In the genomic region with DNA sequence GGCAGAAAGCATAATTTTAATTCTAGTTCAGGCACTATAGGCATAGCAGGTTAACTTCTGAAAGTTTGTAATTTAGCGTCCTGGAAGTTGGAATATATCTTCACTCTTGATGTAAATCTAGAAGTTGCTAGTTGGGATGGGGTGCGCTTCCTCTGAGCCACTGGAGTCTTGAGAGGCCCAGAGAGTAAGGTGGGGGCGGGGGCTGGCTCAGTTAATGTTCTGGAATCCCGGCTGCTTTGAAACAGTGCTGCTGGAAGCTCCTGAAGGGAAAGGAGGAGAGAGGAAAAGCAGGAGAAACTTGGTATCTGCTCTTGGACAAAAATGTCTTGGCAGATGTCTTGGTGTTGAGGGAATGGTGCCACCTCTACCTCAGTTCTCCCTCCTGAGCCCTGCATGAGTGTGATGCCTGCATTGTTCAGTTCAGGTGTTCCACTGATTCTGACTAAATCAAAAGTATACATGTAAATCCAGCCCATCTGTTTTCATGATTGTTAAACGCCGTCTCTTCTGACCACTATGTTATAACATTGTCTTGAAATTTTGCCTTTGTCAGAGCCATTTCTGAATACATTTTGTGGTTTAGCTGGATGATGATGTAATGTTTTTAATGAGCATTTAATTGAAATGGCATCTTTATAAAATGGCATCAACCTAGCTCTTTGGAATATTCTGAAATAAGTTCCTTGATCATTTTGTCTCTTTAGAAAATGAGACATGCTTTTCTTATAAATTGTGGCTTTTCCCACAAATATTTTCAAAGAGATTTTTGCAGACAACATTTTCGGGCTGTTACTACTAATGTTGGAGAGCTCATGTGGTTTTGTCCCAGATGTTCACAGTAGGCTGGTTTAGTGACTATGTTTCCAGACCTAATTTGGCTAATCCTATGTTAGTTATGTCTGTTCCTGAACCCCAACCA, we compare ENCODE assay signal across 1 cellular context.
TF ChIP-seq lines count a peak whose summit lies in the region.

No MANE protein-coding gene starts in this region.

TF ChIP-seq in HEK293, 187 proteins besides CTCF, POLR2A, EP300 and RAD21 (continued from another document):
- TF ChIP-seq, protein P1, sequence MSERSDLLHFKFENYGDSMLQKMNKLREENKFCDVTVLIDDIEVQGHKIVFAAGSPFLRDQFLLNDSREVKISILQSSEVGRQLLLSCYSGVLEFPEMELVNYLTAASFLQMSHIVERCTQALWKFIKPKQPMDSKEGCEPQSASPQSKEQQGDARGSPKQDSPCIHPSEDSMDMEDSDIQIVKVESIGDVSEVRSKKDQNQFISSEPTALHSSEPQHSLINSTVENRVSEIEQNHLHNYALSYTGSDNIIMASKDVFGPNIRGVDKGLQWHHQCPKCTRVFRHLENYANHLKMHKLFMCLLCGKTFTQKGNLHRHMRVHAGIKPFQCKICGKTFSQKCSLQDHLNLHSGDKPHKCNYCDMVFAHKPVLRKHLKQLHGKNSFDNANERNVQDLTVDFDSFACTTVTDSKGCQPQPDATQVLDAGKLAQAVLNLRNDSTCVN (tag by site-specific recombination; optimal IDR thresholded peaks at IDR 0.05) = no peak
- no peak for TF ChIP-seq WT1 (tag by site-specific recombination; IDR thresholded peaks at IDR 0.05)
- TF ChIP-seq ZNF175 (tag by site-specific recombination; IDR thresholded peaks at IDR 0.05) = no peak
- TF ChIP-seq, protein P2, sequence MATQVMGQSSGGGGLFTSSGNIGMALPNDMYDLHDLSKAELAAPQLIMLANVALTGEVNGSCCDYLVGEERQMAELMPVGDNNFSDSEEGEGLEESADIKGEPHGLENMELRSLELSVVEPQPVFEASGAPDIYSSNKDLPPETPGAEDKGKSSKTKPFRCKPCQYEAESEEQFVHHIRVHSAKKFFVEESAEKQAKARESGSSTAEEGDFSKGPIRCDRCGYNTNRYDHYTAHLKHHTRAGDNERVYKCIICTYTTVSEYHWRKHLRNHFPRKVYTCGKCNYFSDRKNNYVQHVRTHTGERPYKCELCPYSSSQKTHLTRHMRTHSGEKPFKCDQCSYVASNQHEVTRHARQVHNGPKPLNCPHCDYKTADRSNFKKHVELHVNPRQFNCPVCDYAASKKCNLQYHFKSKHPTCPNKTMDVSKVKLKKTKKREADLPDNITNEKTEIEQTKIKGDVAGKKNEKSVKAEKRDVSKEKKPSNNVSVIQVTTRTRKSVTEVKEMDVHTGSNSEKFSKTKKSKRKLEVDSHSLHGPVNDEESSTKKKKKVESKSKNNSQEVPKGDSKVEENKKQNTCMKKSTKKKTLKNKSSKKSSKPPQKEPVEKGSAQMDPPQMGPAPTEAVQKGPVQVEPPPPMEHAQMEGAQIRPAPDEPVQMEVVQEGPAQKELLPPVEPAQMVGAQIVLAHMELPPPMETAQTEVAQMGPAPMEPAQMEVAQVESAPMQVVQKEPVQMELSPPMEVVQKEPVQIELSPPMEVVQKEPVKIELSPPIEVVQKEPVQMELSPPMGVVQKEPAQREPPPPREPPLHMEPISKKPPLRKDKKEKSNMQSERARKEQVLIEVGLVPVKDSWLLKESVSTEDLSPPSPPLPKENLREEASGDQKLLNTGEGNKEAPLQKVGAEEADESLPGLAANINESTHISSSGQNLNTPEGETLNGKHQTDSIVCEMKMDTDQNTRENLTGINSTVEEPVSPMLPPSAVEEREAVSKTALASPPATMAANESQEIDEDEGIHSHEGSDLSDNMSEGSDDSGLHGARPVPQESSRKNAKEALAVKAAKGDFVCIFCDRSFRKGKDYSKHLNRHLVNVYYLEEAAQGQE (tag by site-specific recombination; IDR thresholded peaks at IDR 0.05) = no peak
TF ChIP-seq in HEK293: peak in this region for 1.
